ENCODE assay signal across 1 cellular context in the genomic region with DNA sequence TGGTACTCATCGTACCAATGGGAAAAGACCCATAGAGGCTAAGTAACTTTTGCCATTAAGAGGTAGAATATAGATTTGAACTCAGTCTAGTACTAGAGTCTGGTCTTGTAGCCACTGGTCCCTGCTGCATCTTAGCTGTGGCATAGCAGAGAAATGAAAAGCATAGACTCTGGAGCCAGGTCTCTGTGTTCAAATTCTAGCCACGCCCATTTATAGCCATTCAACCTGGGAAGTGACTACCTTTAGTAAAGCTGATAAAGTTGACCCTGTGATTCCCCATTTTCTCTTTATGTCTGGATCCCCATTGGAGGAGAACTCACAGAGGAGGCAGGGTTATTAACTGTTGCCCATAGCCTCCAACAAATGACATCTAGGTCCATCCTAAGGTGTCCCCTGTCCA.
TF ChIP-seq lines count a peak whose summit lies in the region.

No MANE protein-coding gene starts in this region.

TF ChIP-seq in HCT116, 20 proteins besides CTCF, POLR2A, EP300 and RAD21 (continued from another document):
- TF ChIP-seq EGR1 (IDR thresholded peaks at IDR 0.05; ENCODE audit: low read depth) (no peak), CEBPB (IDR thresholded peaks at IDR 0.05; ENCODE audit: low read depth) (no peak), SIN3A (IDR thresholded peaks at IDR 0.05; ENCODE audit: low read depth) (no peak), EZH2phosphoT487 (IDR thresholded peaks at IDR 0.05; ENCODE audit: borderline replicate concordance) (no peak), SRF (IDR thresholded peaks at IDR 0.05; ENCODE audit: low read depth) (no peak)
- TF ChIP-seq, protein P1, sequence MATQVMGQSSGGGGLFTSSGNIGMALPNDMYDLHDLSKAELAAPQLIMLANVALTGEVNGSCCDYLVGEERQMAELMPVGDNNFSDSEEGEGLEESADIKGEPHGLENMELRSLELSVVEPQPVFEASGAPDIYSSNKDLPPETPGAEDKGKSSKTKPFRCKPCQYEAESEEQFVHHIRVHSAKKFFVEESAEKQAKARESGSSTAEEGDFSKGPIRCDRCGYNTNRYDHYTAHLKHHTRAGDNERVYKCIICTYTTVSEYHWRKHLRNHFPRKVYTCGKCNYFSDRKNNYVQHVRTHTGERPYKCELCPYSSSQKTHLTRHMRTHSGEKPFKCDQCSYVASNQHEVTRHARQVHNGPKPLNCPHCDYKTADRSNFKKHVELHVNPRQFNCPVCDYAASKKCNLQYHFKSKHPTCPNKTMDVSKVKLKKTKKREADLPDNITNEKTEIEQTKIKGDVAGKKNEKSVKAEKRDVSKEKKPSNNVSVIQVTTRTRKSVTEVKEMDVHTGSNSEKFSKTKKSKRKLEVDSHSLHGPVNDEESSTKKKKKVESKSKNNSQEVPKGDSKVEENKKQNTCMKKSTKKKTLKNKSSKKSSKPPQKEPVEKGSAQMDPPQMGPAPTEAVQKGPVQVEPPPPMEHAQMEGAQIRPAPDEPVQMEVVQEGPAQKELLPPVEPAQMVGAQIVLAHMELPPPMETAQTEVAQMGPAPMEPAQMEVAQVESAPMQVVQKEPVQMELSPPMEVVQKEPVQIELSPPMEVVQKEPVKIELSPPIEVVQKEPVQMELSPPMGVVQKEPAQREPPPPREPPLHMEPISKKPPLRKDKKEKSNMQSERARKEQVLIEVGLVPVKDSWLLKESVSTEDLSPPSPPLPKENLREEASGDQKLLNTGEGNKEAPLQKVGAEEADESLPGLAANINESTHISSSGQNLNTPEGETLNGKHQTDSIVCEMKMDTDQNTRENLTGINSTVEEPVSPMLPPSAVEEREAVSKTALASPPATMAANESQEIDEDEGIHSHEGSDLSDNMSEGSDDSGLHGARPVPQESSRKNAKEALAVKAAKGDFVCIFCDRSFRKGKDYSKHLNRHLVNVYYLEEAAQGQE (IDR thresholded peaks at IDR 0.05; ENCODE audit: low read depth): no peak
- TF ChIP-seq, protein P2, sequence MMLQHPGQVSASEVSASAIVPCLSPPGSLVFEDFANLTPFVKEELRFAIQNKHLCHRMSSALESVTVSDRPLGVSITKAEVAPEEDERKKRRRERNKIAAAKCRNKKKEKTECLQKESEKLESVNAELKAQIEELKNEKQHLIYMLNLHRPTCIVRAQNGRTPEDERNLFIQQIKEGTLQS (IDR thresholded peaks at IDR 0.05): no peak
